1 cellular context compared by ENCODE assay signal in genomic region chr6:15393605-15394004, GRCh38.
A peak's percentile ranks its signal among the peaks of the same experiment; 100 is the strongest.
TF ChIP-seq lines count a peak whose summit lies in the region.

No MANE protein-coding gene starts in this region.

TF ChIP-seq in K562, 482 proteins besides CTCF, POLR2A, EP300 and RAD21 (continued from another document and continues in another):
- TF ChIP-seq, protein P1, sequence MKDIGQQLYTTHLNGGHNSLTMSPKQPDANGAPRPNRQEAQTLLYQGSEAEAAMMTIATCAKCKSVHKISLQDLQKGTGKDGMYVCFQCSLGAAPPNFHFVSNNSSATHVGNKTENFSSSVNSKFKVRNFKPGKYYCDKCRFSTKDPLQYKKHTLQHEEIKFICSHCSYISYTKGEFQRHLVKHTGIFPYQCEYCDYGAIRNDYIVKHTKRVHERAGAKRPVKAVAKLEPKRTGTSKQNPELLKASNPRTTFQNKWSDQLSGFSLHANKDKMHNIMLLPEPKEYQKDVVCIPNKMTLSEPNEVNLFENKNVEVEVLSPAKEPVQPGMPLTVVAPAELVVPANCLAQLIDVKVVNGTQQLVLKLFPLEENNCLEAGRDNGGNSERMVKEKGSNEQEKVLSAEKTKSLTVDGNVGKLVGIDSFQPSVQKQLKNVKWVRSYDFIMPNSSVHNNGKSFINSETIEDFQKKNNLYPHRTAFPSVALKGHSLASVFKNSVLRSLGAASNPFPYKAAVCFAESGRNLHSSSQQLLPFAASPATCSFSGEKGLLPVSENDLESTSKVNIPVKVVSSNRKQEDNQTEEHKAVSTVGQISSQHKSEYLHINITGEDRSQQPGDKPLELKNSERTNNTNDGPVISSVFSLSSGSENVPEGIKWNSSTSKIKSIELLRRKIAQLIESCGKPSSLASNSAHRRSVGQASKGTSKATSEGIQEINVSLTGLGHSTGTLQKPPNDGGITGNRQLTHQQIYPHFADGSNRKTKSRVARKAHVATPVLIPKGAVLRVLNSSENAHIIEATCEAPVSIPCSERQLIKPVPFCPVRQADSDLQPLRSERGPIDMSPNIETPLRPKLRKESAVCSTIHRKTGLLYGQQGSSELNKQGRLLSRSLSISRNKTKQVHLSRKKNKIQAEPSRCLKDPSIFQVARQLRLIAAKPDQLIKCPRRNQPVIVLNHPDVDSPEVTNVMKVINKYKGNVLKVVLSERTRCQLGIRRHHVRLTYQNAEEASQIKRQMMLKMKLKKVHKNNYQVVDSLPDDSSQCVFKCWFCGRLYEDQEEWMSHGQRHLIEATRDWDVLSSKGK (CRISPR knock-in tag; IDR thresholded peaks at IDR 0.05): no peak
- TF ChIP-seq FOXJ3 (CRISPR knock-in tag; IDR thresholded peaks at IDR 0.05) (no peak), CREB1 (IDR thresholded peaks at IDR 0.05) (no peak), CREB1 (CRISPR knock-in tag; IDR thresholded peaks at IDR 0.05) (no peak), HMGN3 (IDR thresholded peaks at IDR 0.05; ENCODE audit: borderline replicate concordance, extremely low read depth, insufficient read length, low read depth, low read length) (no peak), RBM22 (IDR thresholded peaks at IDR 0.05; ENCODE audit: low read depth, low read length, poor library complexity, severe bottlenecking) (no peak), E2F8 (IDR thresholded peaks at IDR 0.05; ENCODE audit: low read depth, partially characterized antibody) (no peak), HOXB6 (CRISPR knock-in tag; IDR thresholded peaks at IDR 0.05; ENCODE audit: borderline replicate concordance) (peak; percentile 87; the same call in 1 of the 2 replicates), ZBTB11 (CRISPR knock-in tag; IDR thresholded peaks at IDR 0.05) (0 out of 6 replicates have a peak, but pooled peaks of 1 of the 3 experiments have one; percentile 42), RNF2 (IDR thresholded peaks at IDR 0.05) (no peak), NFIX (CRISPR knock-in tag; IDR thresholded peaks at IDR 0.05; ENCODE audit: low read depth) (peak; percentile 36; the same call in 1 of the 2 replicates), ETS2 (tag; IDR thresholded peaks at IDR 0.05; ENCODE audit: borderline replicate concordance, poor library complexity, severe bottlenecking) (no peak), CBX1 (IDR thresholded peaks at IDR 0.05; ENCODE audit: low read depth) (no peak), TAF1 (IDR thresholded peaks at IDR 0.05; ENCODE audit: control insufficient read depth, extremely low read depth, insufficient read depth, low read length, severe bottlenecking) (no peak), ARHGAP35 (IDR thresholded peaks at IDR 0.05; ENCODE audit: partially characterized antibody) (no peak), ZSCAN32 (CRISPR knock-in tag; IDR thresholded peaks at IDR 0.05) (no peak), POLR2H (tag; IDR thresholded peaks at IDR 0.05; ENCODE audit: low read depth) (0 out of 2 replicates have a peak, but pooled peaks have one; percentile 25), ZNF282 (CRISPR knock-in tag; IDR thresholded peaks at IDR 0.05) (no peak), ZNF609 (CRISPR knock-in tag; IDR thresholded peaks at IDR 0.05; ENCODE audit: borderline replicate concordance) (no peak), NFIC (IDR thresholded peaks at IDR 0.05) (no peak), ERF (CRISPR knock-in tag; IDR thresholded peaks at IDR 0.05) (no peak), NR3C1 (CRISPR knock-in tag; IDR thresholded peaks at IDR 0.05) (no peak)
- TF ChIP-seq, protein P2, sequence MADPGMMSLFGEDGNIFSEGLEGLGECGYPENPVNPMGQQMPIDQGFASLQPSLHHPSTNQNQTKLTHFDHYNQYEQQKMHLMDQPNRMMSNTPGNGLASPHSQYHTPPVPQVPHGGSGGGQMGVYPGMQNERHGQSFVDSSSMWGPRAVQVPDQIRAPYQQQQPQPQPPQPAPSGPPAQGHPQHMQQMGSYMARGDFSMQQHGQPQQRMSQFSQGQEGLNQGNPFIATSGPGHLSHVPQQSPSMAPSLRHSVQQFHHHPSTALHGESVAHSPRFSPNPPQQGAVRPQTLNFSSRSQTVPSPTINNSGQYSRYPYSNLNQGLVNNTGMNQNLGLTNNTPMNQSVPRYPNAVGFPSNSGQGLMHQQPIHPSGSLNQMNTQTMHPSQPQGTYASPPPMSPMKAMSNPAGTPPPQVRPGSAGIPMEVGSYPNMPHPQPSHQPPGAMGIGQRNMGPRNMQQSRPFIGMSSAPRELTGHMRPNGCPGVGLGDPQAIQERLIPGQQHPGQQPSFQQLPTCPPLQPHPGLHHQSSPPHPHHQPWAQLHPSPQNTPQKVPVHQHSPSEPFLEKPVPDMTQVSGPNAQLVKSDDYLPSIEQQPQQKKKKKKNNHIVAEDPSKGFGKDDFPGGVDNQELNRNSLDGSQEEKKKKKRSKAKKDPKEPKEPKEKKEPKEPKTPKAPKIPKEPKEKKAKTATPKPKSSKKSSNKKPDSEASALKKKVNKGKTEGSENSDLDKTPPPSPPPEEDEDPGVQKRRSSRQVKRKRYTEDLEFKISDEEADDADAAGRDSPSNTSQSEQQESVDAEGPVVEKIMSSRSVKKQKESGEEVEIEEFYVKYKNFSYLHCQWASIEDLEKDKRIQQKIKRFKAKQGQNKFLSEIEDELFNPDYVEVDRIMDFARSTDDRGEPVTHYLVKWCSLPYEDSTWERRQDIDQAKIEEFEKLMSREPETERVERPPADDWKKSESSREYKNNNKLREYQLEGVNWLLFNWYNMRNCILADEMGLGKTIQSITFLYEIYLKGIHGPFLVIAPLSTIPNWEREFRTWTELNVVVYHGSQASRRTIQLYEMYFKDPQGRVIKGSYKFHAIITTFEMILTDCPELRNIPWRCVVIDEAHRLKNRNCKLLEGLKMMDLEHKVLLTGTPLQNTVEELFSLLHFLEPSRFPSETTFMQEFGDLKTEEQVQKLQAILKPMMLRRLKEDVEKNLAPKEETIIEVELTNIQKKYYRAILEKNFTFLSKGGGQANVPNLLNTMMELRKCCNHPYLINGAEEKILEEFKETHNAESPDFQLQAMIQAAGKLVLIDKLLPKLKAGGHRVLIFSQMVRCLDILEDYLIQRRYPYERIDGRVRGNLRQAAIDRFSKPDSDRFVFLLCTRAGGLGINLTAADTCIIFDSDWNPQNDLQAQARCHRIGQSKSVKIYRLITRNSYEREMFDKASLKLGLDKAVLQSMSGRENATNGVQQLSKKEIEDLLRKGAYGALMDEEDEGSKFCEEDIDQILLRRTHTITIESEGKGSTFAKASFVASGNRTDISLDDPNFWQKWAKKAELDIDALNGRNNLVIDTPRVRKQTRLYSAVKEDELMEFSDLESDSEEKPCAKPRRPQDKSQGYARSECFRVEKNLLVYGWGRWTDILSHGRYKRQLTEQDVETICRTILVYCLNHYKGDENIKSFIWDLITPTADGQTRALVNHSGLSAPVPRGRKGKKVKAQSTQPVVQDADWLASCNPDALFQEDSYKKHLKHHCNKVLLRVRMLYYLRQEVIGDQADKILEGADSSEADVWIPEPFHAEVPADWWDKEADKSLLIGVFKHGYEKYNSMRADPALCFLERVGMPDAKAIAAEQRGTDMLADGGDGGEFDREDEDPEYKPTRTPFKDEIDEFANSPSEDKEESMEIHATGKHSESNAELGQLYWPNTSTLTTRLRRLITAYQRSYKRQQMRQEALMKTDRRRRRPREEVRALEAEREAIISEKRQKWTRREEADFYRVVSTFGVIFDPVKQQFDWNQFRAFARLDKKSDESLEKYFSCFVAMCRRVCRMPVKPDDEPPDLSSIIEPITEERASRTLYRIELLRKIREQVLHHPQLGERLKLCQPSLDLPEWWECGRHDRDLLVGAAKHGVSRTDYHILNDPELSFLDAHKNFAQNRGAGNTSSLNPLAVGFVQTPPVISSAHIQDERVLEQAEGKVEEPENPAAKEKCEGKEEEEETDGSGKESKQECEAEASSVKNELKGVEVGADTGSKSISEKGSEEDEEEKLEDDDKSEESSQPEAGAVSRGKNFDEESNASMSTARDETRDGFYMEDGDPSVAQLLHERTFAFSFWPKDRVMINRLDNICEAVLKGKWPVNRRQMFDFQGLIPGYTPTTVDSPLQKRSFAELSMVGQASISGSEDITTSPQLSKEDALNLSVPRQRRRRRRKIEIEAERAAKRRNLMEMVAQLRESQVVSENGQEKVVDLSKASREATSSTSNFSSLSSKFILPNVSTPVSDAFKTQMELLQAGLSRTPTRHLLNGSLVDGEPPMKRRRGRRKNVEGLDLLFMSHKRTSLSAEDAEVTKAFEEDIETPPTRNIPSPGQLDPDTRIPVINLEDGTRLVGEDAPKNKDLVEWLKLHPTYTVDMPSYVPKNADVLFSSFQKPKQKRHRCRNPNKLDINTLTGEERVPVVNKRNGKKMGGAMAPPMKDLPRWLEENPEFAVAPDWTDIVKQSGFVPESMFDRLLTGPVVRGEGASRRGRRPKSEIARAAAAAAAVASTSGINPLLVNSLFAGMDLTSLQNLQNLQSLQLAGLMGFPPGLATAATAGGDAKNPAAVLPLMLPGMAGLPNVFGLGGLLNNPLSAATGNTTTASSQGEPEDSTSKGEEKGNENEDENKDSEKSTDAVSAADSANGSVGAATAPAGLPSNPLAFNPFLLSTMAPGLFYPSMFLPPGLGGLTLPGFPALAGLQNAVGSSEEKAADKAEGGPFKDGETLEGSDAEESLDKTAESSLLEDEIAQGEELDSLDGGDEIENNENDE (IDR thresholded peaks at IDR 0.05; ENCODE audit: low read depth, low read length): no peak
- TF ChIP-seq, protein P3, sequence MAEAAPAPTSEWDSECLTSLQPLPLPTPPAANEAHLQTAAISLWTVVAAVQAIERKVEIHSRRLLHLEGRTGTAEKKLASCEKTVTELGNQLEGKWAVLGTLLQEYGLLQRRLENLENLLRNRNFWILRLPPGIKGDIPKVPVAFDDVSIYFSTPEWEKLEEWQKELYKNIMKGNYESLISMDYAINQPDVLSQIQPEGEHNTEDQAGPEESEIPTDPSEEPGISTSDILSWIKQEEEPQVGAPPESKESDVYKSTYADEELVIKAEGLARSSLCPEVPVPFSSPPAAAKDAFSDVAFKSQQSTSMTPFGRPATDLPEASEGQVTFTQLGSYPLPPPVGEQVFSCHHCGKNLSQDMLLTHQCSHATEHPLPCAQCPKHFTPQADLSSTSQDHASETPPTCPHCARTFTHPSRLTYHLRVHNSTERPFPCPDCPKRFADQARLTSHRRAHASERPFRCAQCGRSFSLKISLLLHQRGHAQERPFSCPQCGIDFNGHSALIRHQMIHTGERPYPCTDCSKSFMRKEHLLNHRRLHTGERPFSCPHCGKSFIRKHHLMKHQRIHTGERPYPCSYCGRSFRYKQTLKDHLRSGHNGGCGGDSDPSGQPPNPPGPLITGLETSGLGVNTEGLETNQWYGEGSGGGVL (CRISPR knock-in tag; IDR thresholded peaks at IDR 0.05): no peak
